1 cellular context compared by ENCODE assay signal in genomic region chr6:158571826-158572652, GRCh38.
A peak's percentile ranks its signal among the peaks of the same experiment; 100 is the strongest.
TF ChIP-seq lines count a peak whose summit lies in the region.

No MANE protein-coding gene starts in this region.

TF ChIP-seq in HepG2, 621 proteins besides CTCF, POLR2A, EP300 and RAD21 (continued from another document and continues in another):
- peak; percentile 90 for TF ChIP-seq FOXP4 (CRISPR knock-in tag; IDR thresholded peaks at IDR 0.05)
- TF ChIP-seq ZNF792 (CRISPR knock-in tag; IDR thresholded peaks at IDR 0.05), result peak; percentile 99
- peak; percentile 94 for TF ChIP-seq ELF1 (CRISPR knock-in tag; IDR thresholded peaks at IDR 0.05)
- TF ChIP-seq ZNF460 (CRISPR knock-in tag; IDR thresholded peaks at IDR 0.05; ENCODE audit: borderline replicate concordance), result peak; percentile 75; the same call in 1 of the 2 replicates
- peak; percentile 97 for TF ChIP-seq JARID2 (CRISPR knock-in tag; IDR thresholded peaks at IDR 0.05; ENCODE audit: insufficient replicate concordance)
- peak; percentile 99 for TF ChIP-seq ARHGAP35 (CRISPR knock-in tag; IDR thresholded peaks at IDR 0.05; ENCODE audit: borderline replicate concordance)
- TF ChIP-seq ZNF605 (CRISPR knock-in tag; IDR thresholded peaks at IDR 0.05), result peak; percentile 95
- TF ChIP-seq MEF2D (CRISPR knock-in tag; IDR thresholded peaks at IDR 0.05), result peak; percentile 98
- TF ChIP-seq RFX5 (IDR thresholded peaks at IDR 0.05; ENCODE audit: low read depth, low read length), result no peak
- peak; percentile 92 for TF ChIP-seq ZNF160 (CRISPR knock-in tag; IDR thresholded peaks at IDR 0.05)
- no peak for TF ChIP-seq ARNT (IDR thresholded peaks at IDR 0.05)
- no peak for TF ChIP-seq CBX1 (IDR thresholded peaks at IDR 0.05; ENCODE audit: low read depth)
- peak; percentile 95; the same call in 1 of the 2 replicates for TF ChIP-seq ZNF850 (CRISPR knock-in tag; conservative IDR thresholded peaks at IDR 0.05)
- TF ChIP-seq FIP1L1 (IDR thresholded peaks at IDR 0.05; ENCODE audit: borderline replicate concordance, insufficient read depth, low read depth, low read length), result peak; percentile 71; the same call in 1 of the 2 replicates
- no peak for TF ChIP-seq NBN (conservative IDR thresholded peaks at IDR 0.05)
- TF ChIP-seq SALL1 (CRISPR knock-in tag; IDR thresholded peaks at IDR 0.05), result peak; percentile 100
- TF ChIP-seq ZNF34 (CRISPR knock-in tag; IDR thresholded peaks at IDR 0.05; ENCODE audit: borderline replicate concordance), result 0 out of 2 replicates have a peak, but pooled peaks have one; percentile 63
- peak; percentile 63; the same call in 1 of the 2 replicates for TF ChIP-seq ZNF512 (CRISPR knock-in tag; IDR thresholded peaks at IDR 0.05)
- TF ChIP-seq ZSCAN22 (CRISPR knock-in tag; IDR thresholded peaks at IDR 0.05), result 0 out of 2 replicates have a peak, but pooled peaks have one; percentile 70
- TF ChIP-seq PCBP2 (optimal IDR thresholded peaks at IDR 0.05; ENCODE audit: low read depth, low read length, poor library complexity, severe bottlenecking), result no peak
- TF ChIP-seq ZFY (CRISPR knock-in tag; IDR thresholded peaks at IDR 0.05), result peak; percentile 98
- TF ChIP-seq MEIS2 (CRISPR knock-in tag; IDR thresholded peaks at IDR 0.05), result peak; percentile 98
- TF ChIP-seq ETV6 (CRISPR knock-in tag; conservative IDR thresholded peaks at IDR 0.05), result peak; percentile 93
- peak; percentile 76 for TF ChIP-seq MNT (IDR thresholded peaks at IDR 0.05)
- TF ChIP-seq ZNF292 (CRISPR knock-in tag; IDR thresholded peaks at IDR 0.05; ENCODE audit: borderline replicate concordance, low read depth), result peak; percentile 100
- peak; percentile 88; the same call in 1 of the 2 replicates for TF ChIP-seq NR1H2 (CRISPR knock-in tag; IDR thresholded peaks at IDR 0.05; ENCODE audit: borderline replicate concordance, low read depth)
- peak; percentile 83 for TF ChIP-seq KDM1A (CRISPR knock-in tag; IDR thresholded peaks at IDR 0.05)
- no peak for TF ChIP-seq PHB2 (IDR thresholded peaks at IDR 0.05; ENCODE audit: partially characterized antibody)
- peak; percentile 95 for TF ChIP-seq PPARG (CRISPR knock-in tag; conservative IDR thresholded peaks at IDR 0.05)
- TF ChIP-seq ARID2 (CRISPR knock-in tag; IDR thresholded peaks at IDR 0.05; ENCODE audit: borderline replicate concordance), result no peak
- no peak for TF ChIP-seq REXO4 (CRISPR knock-in tag; IDR thresholded peaks at IDR 0.05; ENCODE audit: borderline replicate concordance)
- TF ChIP-seq ZFP41 (CRISPR knock-in tag; IDR thresholded peaks at IDR 0.05; ENCODE audit: borderline replicate concordance), result peak; percentile 95
- no peak; the same call in 1 of the 2 replicates for TF ChIP-seq JDP2 (CRISPR knock-in tag; IDR thresholded peaks at IDR 0.05; ENCODE audit: borderline replicate concordance)
- peak; percentile 88 for TF ChIP-seq ZNF552 (CRISPR knock-in tag; IDR thresholded peaks at IDR 0.05; ENCODE audit: borderline replicate concordance)
- peak; percentile 75 for TF ChIP-seq FOSL1 (CRISPR knock-in tag; IDR thresholded peaks at IDR 0.05; ENCODE audit: borderline replicate concordance)
- TF ChIP-seq CBX2 (IDR thresholded peaks at IDR 0.05; ENCODE audit: low read depth, low read length), result no peak
- 0 out of 2 replicates have a peak, but pooled peaks have one; percentile 75 for TF ChIP-seq CBX2 (CRISPR knock-in tag; IDR thresholded peaks at IDR 0.05; ENCODE audit: low read depth)
- TF ChIP-seq ZNF430 (CRISPR knock-in tag; IDR thresholded peaks at IDR 0.05), result peak; percentile 99
- TF ChIP-seq LBX2 (CRISPR knock-in tag; IDR thresholded peaks at IDR 0.05; ENCODE audit: borderline replicate concordance), result peak; percentile 94; the same call in 1 of the 2 replicates
- peak; percentile 84; the same call in 1 of the 2 replicates for TF ChIP-seq SALL2 (CRISPR knock-in tag; IDR thresholded peaks at IDR 0.05)
- peak; percentile 98 for TF ChIP-seq ZNF749 (CRISPR knock-in tag; IDR thresholded peaks at IDR 0.05; ENCODE audit: borderline replicate concordance)
- peak; percentile 98; the same call in 1 of the 2 replicates for TF ChIP-seq GLI4 (CRISPR knock-in tag; IDR thresholded peaks at IDR 0.05; ENCODE audit: borderline replicate concordance)
- TF ChIP-seq, protein P1, sequence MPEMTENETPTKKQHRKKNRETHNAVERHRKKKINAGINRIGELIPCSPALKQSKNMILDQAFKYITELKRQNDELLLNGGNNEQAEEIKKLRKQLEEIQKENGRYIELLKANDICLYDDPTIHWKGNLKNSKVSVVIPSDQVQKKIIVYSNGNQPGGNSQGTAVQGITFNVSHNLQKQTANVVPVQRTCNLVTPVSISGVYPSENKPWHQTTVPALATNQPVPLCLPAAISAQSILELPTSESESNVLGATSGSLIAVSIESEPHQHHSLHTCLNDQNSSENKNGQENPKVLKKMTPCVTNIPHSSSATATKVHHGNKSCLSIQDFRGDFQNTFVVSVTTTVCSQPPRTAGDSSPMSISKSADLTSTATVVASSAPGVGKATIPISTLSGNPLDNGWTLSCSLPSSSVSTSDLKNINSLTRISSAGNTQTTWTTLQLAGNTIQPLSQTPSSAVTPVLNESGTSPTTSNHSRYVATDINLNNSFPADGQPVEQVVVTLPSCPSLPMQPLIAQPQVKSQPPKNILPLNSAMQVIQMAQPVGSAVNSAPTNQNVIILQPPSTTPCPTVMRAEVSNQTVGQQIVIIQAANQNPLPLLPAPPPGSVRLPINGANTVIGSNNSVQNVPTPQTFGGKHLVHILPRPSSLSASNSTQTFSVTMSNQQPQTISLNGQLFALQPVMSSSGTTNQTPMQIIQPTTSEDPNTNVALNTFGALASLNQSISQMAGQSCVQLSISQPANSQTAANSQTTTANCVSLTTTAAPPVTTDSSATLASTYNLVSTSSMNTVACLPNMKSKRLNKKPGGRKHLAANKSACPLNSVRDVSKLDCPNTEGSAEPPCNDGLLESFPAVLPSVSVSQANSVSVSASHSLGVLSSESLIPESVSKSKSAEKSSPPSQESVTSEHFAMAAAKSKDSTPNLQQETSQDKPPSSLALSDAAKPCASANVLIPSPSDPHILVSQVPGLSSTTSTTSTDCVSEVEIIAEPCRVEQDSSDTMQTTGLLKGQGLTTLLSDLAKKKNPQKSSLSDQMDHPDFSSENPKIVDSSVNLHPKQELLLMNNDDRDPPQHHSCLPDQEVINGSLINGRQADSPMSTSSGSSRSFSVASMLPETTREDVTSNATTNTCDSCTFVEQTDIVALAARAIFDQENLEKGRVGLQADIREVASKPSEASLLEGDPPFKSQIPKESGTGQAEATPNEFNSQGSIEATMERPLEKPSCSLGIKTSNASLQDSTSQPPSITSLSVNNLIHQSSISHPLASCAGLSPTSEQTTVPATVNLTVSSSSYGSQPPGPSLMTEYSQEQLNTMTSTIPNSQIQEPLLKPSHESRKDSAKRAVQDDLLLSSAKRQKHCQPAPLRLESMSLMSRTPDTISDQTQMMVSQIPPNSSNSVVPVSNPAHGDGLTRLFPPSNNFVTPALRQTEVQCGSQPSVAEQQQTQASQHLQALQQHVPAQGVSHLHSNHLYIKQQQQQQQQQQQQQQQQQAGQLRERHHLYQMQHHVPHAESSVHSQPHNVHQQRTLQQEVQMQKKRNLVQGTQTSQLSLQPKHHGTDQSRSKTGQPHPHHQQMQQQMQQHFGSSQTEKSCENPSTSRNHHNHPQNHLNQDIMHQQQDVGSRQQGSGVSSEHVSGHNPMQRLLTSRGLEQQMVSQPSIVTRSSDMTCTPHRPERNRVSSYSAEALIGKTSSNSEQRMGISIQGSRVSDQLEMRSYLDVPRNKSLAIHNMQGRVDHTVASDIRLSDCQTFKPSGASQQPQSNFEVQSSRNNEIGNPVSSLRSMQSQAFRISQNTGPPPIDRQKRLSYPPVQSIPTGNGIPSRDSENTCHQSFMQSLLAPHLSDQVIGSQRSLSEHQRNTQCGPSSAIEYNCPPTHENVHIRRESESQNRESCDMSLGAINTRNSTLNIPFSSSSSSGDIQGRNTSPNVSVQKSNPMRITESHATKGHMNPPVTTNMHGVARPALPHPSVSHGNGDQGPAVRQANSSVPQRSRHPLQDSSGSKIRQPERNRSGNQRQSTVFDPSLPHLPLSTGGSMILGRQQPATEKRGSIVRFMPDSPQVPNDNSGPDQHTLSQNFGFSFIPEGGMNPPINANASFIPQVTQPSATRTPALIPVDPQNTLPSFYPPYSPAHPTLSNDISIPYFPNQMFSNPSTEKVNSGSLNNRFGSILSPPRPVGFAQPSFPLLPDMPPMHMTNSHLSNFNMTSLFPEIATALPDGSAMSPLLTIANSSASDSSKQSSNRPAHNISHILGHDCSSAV (CRISPR knock-in tag; IDR thresholded peaks at IDR 0.05; ENCODE audit: borderline replicate concordance), result no peak; the same call in 1 of the 2 replicates
- TF ChIP-seq PCBP1 (IDR thresholded peaks at IDR 0.05; ENCODE audit: borderline replicate concordance, low read depth, low read length), result peak; percentile 59; the same call in 1 of the 2 replicates
- no peak; the same call in 1 of the 2 replicates for TF ChIP-seq KDM5A (IDR thresholded peaks at IDR 0.05; ENCODE audit: borderline replicate concordance, low read length)
- peak; percentile 86 for TF ChIP-seq ZNF724P (CRISPR knock-in tag; IDR thresholded peaks at IDR 0.05; ENCODE audit: borderline replicate concordance)
- TF ChIP-seq, protein P2, sequence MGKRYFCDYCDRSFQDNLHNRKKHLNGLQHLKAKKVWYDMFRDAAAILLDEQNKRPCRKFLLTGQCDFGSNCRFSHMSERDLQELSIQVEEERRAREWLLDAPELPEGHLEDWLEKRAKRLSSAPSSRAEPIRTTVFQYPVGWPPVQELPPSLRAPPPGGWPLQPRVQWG (CRISPR knock-in tag; IDR thresholded peaks at IDR 0.05; ENCODE audit: borderline replicate concordance, low read depth), result no peak
- TF ChIP-seq ZNF264 (CRISPR knock-in tag; IDR thresholded peaks at IDR 0.05), result peak; percentile 92; the same call in 1 of the 2 replicates
- TF ChIP-seq SETDB1 (CRISPR knock-in tag; IDR thresholded peaks at IDR 0.05; ENCODE audit: borderline replicate concordance), result no peak
- peak; percentile 98 for TF ChIP-seq KMT2A (CRISPR knock-in tag; IDR thresholded peaks at IDR 0.05)
- TF ChIP-seq ZNF20 (CRISPR knock-in tag; IDR thresholded peaks at IDR 0.05), result 0 out of 2 replicates have a peak, but pooled peaks have one; percentile 77
- TF ChIP-seq, protein P3, sequence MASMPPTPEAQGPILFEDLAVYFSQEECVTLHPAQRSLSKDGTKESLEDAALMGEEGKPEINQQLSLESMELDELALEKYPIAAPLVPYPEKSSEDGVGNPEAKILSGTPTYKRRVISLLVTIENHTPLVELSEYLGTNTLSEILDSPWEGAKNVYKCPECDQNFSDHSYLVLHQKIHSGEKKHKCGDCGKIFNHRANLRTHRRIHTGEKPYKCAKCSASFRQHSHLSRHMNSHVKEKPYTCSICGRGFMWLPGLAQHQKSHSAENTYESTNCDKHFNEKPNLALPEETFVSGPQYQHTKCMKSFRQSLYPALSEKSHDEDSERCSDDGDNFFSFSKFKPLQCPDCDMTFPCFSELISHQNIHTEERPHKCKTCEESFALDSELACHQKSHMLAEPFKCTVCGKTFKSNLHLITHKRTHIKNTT (CRISPR knock-in tag; IDR thresholded peaks at IDR 0.05), result no peak
- TF ChIP-seq, protein P4, sequence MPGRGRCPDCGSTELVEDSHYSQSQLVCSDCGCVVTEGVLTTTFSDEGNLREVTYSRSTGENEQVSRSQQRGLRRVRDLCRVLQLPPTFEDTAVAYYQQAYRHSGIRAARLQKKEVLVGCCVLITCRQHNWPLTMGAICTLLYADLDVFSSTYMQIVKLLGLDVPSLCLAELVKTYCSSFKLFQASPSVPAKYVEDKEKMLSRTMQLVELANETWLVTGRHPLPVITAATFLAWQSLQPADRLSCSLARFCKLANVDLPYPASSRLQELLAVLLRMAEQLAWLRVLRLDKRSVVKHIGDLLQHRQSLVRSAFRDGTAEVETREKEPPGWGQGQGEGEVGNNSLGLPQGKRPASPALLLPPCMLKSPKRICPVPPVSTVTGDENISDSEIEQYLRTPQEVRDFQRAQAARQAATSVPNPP (CRISPR knock-in tag; IDR thresholded peaks at IDR 0.05), result peak; percentile 73; the same call in 1 of the 2 replicates
- TF ChIP-seq ZNF205 (CRISPR knock-in tag; IDR thresholded peaks at IDR 0.05), result peak; percentile 97
- TF ChIP-seq ZNF282 (IDR thresholded peaks at IDR 0.05; ENCODE audit: partially characterized antibody), result no peak
